35 cellular contexts compared by ENCODE assay signal in genomic region chr3:11698326-11699082, GRCh38. TPM values are rescaled to one million over a fixed set of nuclear protein-coding genes. Genes with fewer than 3 reads are reported as not detected.
DNase-seq lines count a peak whose midpoint lies in the region; ATAC-seq and TF ChIP-seq lines count a peak whose summit lies in the region.
"Had no signal": no experiment of that assay in that cellular context is flagged by ENCODE, and none has a peak within 500 bp of the region (broad histone marks: within the 10 kb centered on the region; RNA-seq: fewer than 3 reads in every experiment).

No MANE protein-coding gene starts in this region.

- no peak for TF ChIP-seq CTCF in chondrocyte (IDR thresholded peaks at IDR 0.05)

- no peak overlapping the region for H3K4me3 Mint-ChIP-seq in activated T-cell treated with anti-CD3 and anti-CD28 coated beads, Interleukin-2, amount 50 U/mL, for 72 hours
- H3K4me3 Mint-ChIP-seq in activated T-cell treated with anti-CD3 and anti-CD28 coated beads, Interleukin-2, amount 50 U/mL, for 4 hours: no peak overlapping the region
- H3K4me3 Mint-ChIP-seq in chondrocyte (ENCODE audit: unreplicated experiment): no peak overlapping the region
- H3K4me3 Mint-ChIP-seq: activated naive CD8-positive, alpha-beta T cell treated with anti-CD3 and anti-CD28 coated beads for 36 hours; CD4-positive, alpha-beta T cell; natural killer cell; stimulated activated naive B cell treated with anti-CD40 and anti-IgM and Interleukin-4, amounts not matched to agents 10 μg/mL and 1 μg/mL and 100 μg/mL, for 72 hours; T-cell had no signal

- no peaks in the 10 kb centered on the region for H3K27me3 Mint-ChIP-seq in activated T-cell treated with anti-CD3 and anti-CD28 coated beads, Interleukin-2, amount 50 U/mL, for 72 hours (ENCODE audit: low read depth)
- H3K27me3 Mint-ChIP-seq in activated T-cell treated with anti-CD3 and anti-CD28 coated beads, Interleukin-2, amount 50 U/mL, for 4 hours (ENCODE audit: low read depth): no peaks in the 10 kb centered on the region
- no peaks in the 10 kb centered on the region for H3K27me3 Mint-ChIP-seq in chondrocyte (ENCODE audit: low read depth)
- H3K27me3 Mint-ChIP-seq: activated naive CD8-positive, alpha-beta T cell treated with anti-CD3 and anti-CD28 coated beads for 36 hours; CD4-positive, alpha-beta T cell; stimulated activated naive B cell treated with anti-CD40 and anti-IgM and Interleukin-4, amounts not matched to agents 10 μg/mL and 1 μg/mL and 100 μg/mL, for 72 hours; T-cell had no signal

- no peaks in the 10 kb centered on the region for H3K36me3 Mint-ChIP-seq in activated T-cell treated with anti-CD3 and anti-CD28 coated beads, Interleukin-2, amount 50 U/mL, for 72 hours (ENCODE audit: insufficient read depth in 2 of 2)
- peaks cover 17% of the 10 kb centered on the region for H3K36me3 Mint-ChIP-seq in activated T-cell treated with anti-CD3 and anti-CD28 coated beads, Interleukin-2, amount 50 U/mL, for 4 hours (ENCODE audit: insufficient read depth)
- H3K36me3 Mint-ChIP-seq in chondrocyte (ENCODE audit: low read depth): peaks cover 9% of the 10 kb centered on the region
- H3K36me3 Mint-ChIP-seq: activated naive CD8-positive, alpha-beta T cell treated with anti-CD3 and anti-CD28 coated beads for 36 hours; natural killer cell had no signal

- ATAC-seq in activated T-cell treated with anti-CD3 and anti-CD28 coated beads, Interleukin-2, amount 50 U/mL, for 72 hours (replicated peaks in 1 of 2): no peak
- ATAC-seq in activated T-cell treated with anti-CD3 and anti-CD28 coated beads, Interleukin-2, amount 50 U/mL, for 4 hours: no peak
- ATAC-seq in GM19467 (IDR thresholded peaks at IDR 0.05; ENCODE audit: unreplicated experiment): no peak
- ATAC-seq: HCT116; HepG2; natural killer cell; psoas muscle; stimulated activated naive B cell treated with anti-CD40 and anti-IgM and Interleukin-4, amounts not matched to agents 10 μg/mL and 1 μg/mL and 100 μg/mL, for 72 hours; T-cell had no signal

- DNase-seq in activated T-cell treated with anti-CD3 and anti-CD28 coated beads, Interleukin-2, amount 50 U/mL, for 72 hours: no peak
- no peak for DNase-seq in activated T-cell treated with anti-CD3 and anti-CD28 coated beads, Interleukin-2, amount 50 U/mL, for 4 hours
- DNase-seq in chondrocyte (ENCODE audit: low spot score) (no peak), kidney tubule cell (ENCODE audit: low spot score) (peak; percentile 62), DMS53 (lab: John Stamatoyannopoulos, UW) (no peak), cardiac septum (ENCODE audit: low spot score) (no peak), medulla oblongata (ENCODE audit: extremely low spot score) (no peak)
- DNase-seq: activated CD4-positive, alpha-beta T cell treated with anti-CD3 and anti-CD28 coated beads for 48 hours; activated gamma-delta T cell; activated naive CD8-positive, alpha-beta T cell treated with anti-CD3 and anti-CD28 coated beads for 36 hours; activated T-cell treated with anti-CD3 and anti-CD28 coated beads for 4 hours; AML-193; CD4-positive, alpha-beta T cell; central memory CD4-positive, alpha-beta T cell; dermis blood vessel endothelial cell; DND-41; GF-D8; Kasumi-1; natural killer cell; NCI-H1417 treated with DMSO at 0.1 percent for 48 hours; NCI-H2081; NCI-H345; NCI-H69; nucleus accumbens; Peyer's patch; psoas muscle; SHP77 treated with DMSO at 0.1 percent for 48 hours; stimulated activated naive B cell treated with anti-CD40 and anti-IgM and Interleukin-4, amounts not matched to agents 10 μg/mL and 1 μg/mL and 100 μg/mL, for 72 hours; substantia nigra; T-cell; upper lobe of left lung; WERI-Rb-1 had no signal

- H3K4me1 Mint-ChIP-seq in activated T-cell treated with anti-CD3 and anti-CD28 coated beads, Interleukin-2, amount 50 U/mL, for 72 hours (ENCODE audit: low read depth): no peaks in the 10 kb centered on the region
- no peaks in the 10 kb centered on the region for H3K4me1 Mint-ChIP-seq in activated T-cell treated with anti-CD3 and anti-CD28 coated beads, Interleukin-2, amount 50 U/mL, for 4 hours (ENCODE audit: low read depth)
- peaks cover 32% of the 10 kb centered on the region for H3K4me1 Mint-ChIP-seq in chondrocyte (ENCODE audit: low read depth)
- H3K4me1 Mint-ChIP-seq: activated naive CD8-positive, alpha-beta T cell treated with anti-CD3 and anti-CD28 coated beads for 36 hours; natural killer cell; stimulated activated naive B cell treated with anti-CD40 and anti-IgM and Interleukin-4, amounts not matched to agents 10 μg/mL and 1 μg/mL and 100 μg/mL, for 72 hours; T-cell had no signal

- H3K27ac Mint-ChIP-seq in activated T-cell treated with anti-CD3 and anti-CD28 coated beads, Interleukin-2, amount 50 U/mL, for 72 hours: peak overlapping the region; percentile 33
- peak overlapping the region; percentile 68 for H3K27ac Mint-ChIP-seq in chondrocyte (ENCODE audit: unreplicated experiment)
- H3K27ac Mint-ChIP-seq: activated naive CD8-positive, alpha-beta T cell treated with anti-CD3 and anti-CD28 coated beads for 36 hours; CD4-positive, alpha-beta T cell; natural killer cell; stimulated activated naive B cell treated with anti-CD40 and anti-IgM and Interleukin-4, amounts not matched to agents 10 μg/mL and 1 μg/mL and 100 μg/mL, for 72 hours; T-cell had no signal

- intact Hi-C loops in cardiac septum (cut with DNase I): no loop called here

- H3K9me3 Mint-ChIP-seq in activated T-cell treated with anti-CD3 and anti-CD28 coated beads, Interleukin-2, amount 50 U/mL, for 72 hours: no peaks in the 10 kb centered on the region
- no peaks in the 10 kb centered on the region for H3K9me3 Mint-ChIP-seq in activated T-cell treated with anti-CD3 and anti-CD28 coated beads, Interleukin-2, amount 50 U/mL, for 4 hours
- no peaks in the 10 kb centered on the region for H3K9me3 Mint-ChIP-seq in chondrocyte (ENCODE audit: low read depth)
- H3K9me3 Mint-ChIP-seq: activated naive CD8-positive, alpha-beta T cell treated with anti-CD3 and anti-CD28 coated beads for 36 hours; CD4-positive, alpha-beta T cell; natural killer cell; stimulated activated naive B cell treated with anti-CD40 and anti-IgM and Interleukin-4, amounts not matched to agents 10 μg/mL and 1 μg/mL and 100 μg/mL, for 72 hours; T-cell had no signal

RNA-seq across cellular contexts. Expression of gene VGLL4, which starts 54.8 kb away (rescaled TPM):
- total RNA-seq in activated T-cell treated with anti-CD3 and anti-CD28 coated beads, Interleukin-2, amount 50 U/mL, for 72 hours: 10 to 100 TPM; 22.3 to 23.7 TPM
- total RNA-seq in activated T-cell treated with anti-CD3 and anti-CD28 coated beads, Interleukin-2, amount 50 U/mL, for 4 hours: 10 to 100 TPM; 26.0 to 30.0 (median 28.5) TPM
- total RNA-seq in chondrocyte (102 to 141 TPM (median 141 TPM) in 3 replicates), cardiac septum (40.7 TPM)
